In the genomic region with DNA sequence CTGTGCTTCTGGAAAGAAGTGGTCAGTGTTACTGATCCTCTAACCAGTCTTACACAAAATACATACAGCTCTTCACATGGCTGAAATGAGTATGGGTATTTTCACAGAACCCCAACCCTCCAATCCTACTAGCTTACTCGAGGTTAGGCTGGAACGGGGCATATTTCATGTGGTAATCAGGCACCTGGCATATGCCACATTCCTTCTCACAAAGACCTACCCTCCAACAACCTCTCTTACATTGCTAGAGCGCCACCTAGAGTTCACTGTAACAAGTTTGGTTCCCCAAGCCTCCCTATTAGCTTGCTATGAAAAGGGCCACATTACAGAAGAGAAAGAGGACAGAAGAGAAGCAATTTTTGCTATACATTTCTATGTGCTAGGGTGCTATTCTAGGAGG, we compare ENCODE assay signal across 9 cellular contexts.
DNase-seq lines count a peak whose midpoint lies in the region; ATAC-seq, FAIRE-seq and TF ChIP-seq lines count a peak whose summit lies in the region.
"Had no signal": no experiment of that assay in that cellular context is flagged by ENCODE, and none has a peak within 500 bp of the region (broad histone marks: within the 10 kb centered on the region; RNA-seq: fewer than 3 reads in every experiment).

No MANE protein-coding gene starts in this region.

- H2BK5ac ChIP-seq in H1 (ENCODE audit: low read depth, low read length): no peak overlapping the region

- H3K79me1 ChIP-seq in H1 (ENCODE audit: low read depth, low read length): no peaks in the 10 kb centered on the region

- ATAC-seq in GM19035 (IDR thresholded peaks at IDR 0.05; ENCODE audit: unreplicated experiment) (peak; percentile 91), T-helper 17 cell (no peak)
- no peak for ATAC-seq in stimulated activated memory B cell treated with anti-CD40 and anti-IgM and Interleukin-4, amounts not matched to agents 10 μg/mL and 1 μg/mL and 100 μg/mL, for 72 hours

- H3K79me2 ChIP-seq in H1 (ENCODE audit: control insufficient read depth in 1 of 2, insufficient read depth in 2 of 2, low read length in 2 of 2) (no peaks in the 10 kb centered on the region), osteoblast (ENCODE audit: insufficient read depth, low read length) (no peaks in the 10 kb centered on the region)

- H2AK5ac ChIP-seq in H1 (ENCODE audit: low read depth, low read length): no peak overlapping the region

- no peak overlapping the region for H3K23ac ChIP-seq in H1 (ENCODE audit: insufficient read length)

- 11% methylated on average over 3 of the region's 3 CpGs; no CpG with 5 or more reads in 1 of the 2 experiments for WGBS in H1 (ENCODE audit: extremely low coverage in 1 of 2, insufficient coverage in 1 of 2, insufficient read length in 1 of 2, insufficient replicate concordance in 2 of 2, low coverage in 1 of 2, low lambda C conversion rate in 2 of 2, missing lambda C conversion rate in 1 of 2), 2 experiments

- H3K14ac ChIP-seq in H1 (ENCODE audit: insufficient read length): no peak overlapping the region

- peak; percentile 94 to 96 for TF ChIP-seq RAD21 in H1 (IDR thresholded peaks at IDR 0.05 in 1 of 2, conservative IDR thresholded peaks at IDR 0.05 in 1 of 2; ENCODE audit: low read depth in 2 of 2, low read length in 2 of 2)

- H3K9me3 ChIP-seq in BE2C (no peaks in the 10 kb centered on the region), H1 (ENCODE audit: insufficient read depth in 2 of 2, low read depth in 1 of 2, low read length in 1 of 2) (no peaks in the 10 kb centered on the region), osteoblast (ENCODE audit: low read depth, low read length) (no peaks in the 10 kb centered on the region), T-helper 17 cell (ENCODE audit: control insufficient read depth, low read length, poor library complexity, severe bottlenecking) (no peaks in the 10 kb centered on the region)

- H3K4me3 ChIP-seq in BE2C (ENCODE audit: low read depth, low read length) (no peak overlapping the region), H1 (ENCODE audit: extremely low read depth in 1 of 4, insufficient read depth in 2 of 4, low read depth in 3 of 4, low read length in 4 of 4) (no peak overlapping the region), osteoblast (ENCODE audit: insufficient read depth, low read length) (no peak overlapping the region)

- H3K4ac ChIP-seq in H1 (replicated peaks; ENCODE audit: insufficient read length, low read depth, low read length): no peak overlapping the region

- H3K27ac Mint-ChIP-seq in stimulated activated memory B cell treated with anti-CD40 and anti-IgM and Interleukin-4, amounts not matched to agents 10 μg/mL and 1 μg/mL and 100 μg/mL, for 72 hours: no peak overlapping the region
- no peak overlapping the region for H3K27ac Mint-ChIP-seq in T-helper 17 cell
- H3K27ac Mint-ChIP-seq: stimulated activated naive CD8-positive, alpha-beta T cell treated with anti-CD3 and anti-CD28 coated beads, Interleukin-15, Interleukin-2, amounts not matched to agents 100 ng/mL and 50 ng/mL, for 24 hours had no signal

- no peak overlapping the region for H2BK120ac ChIP-seq in H1 (replicated peaks; ENCODE audit: low read depth, low read length)

- CTCF ChIA-PET in H1 (lab: Charles Lee; ENCODE audit: partially characterized antibody): interaction anchor here (0.5 to 3.2 kb wide), 47 partner anchors 8 to 1034 kb away, joined by 3 to 23 read pairs (median 3); no protein-coding TSS in a partner anchor

- POLR2A ChIA-PET in H1 (lab: Charles Lee; ENCODE audit: partially characterized antibody): no interaction called here

- H3K36me3 ChIP-seq in BE2C: no peaks in the 10 kb centered on the region
- H3K36me3 ChIP-seq in H1 (ENCODE audit: control insufficient read depth in 2 of 4, insufficient read depth in 4 of 4, low read length in 3 of 4): no peaks in the 10 kb centered on the region
- H3K36me3 ChIP-seq in osteoblast (ENCODE audit: insufficient read depth, low read length): no peaks in the 10 kb centered on the region

- no peak overlapping the region for H3K27ac ChIP-seq in H1 (ENCODE audit: low read depth, low read length)
- no peak overlapping the region for H3K27ac ChIP-seq in osteoblast (ENCODE audit: low read depth, low read length)

- no peak overlapping the region for H4K8ac ChIP-seq in H1 (ENCODE audit: extremely low read depth, insufficient read depth, low read length)

- H3K23me2 ChIP-seq in H1 (ENCODE audit: low read depth, low read length): no peaks in the 10 kb centered on the region

- H3K4me1 ChIP-seq in BE2C (no peaks in the 10 kb centered on the region), H1 (replicated peaks in 1 of 4; ENCODE audit: control insufficient read depth in 3 of 4, insufficient read depth in 4 of 4, low read length in 3 of 4) (peaks cover 0 to 10% (median 0%) of the 10 kb centered on the region in 4 experiments; a peak in 2 of 7 replicates), osteoblast (ENCODE audit: insufficient read depth, low read length) (peaks cover 11% of the 10 kb centered on the region)

- no peak overlapping the region for H3K9ac ChIP-seq in H1 (replicated peaks in 1 of 4; ENCODE audit: extremely low read depth in 1 of 4, low read depth in 3 of 4, low read length in 3 of 4)

- H4K20me1 ChIP-seq in H1 (replicated peaks in 1 of 2; ENCODE audit: control insufficient read depth in 1 of 2, insufficient read depth in 2 of 2, low read length in 2 of 2) (no peaks in the 10 kb centered on the region), osteoblast (ENCODE audit: insufficient read depth, low read length) (no peaks in the 10 kb centered on the region)

- no peak overlapping the region for H3K56ac ChIP-seq in H1 (replicated peaks; ENCODE audit: insufficient read length, low read depth, low read length)

- no peak overlapping the region for H4K91ac ChIP-seq in H1 (replicated peaks; ENCODE audit: insufficient read length, low read length)

- FAIRE-seq in H1 (lab: Jason Lieb, UNC): peak; percentile 97

- TF ChIP-seq EP300 in H1 (IDR thresholded peaks at IDR 0.05; ENCODE audit: borderline replicate concordance in 1 of 2, low read depth in 2 of 2, low read length in 2 of 2): no peak

- no peak overlapping the region for H2BK20ac ChIP-seq in H1 (ENCODE audit: low read length)

- DNase-seq in BE2C (peak; percentile 25), HPDE6-E6E7 (ENCODE audit: extremely low spot score) (peak; percentile 10), NCI-H774 (lab: John Stamatoyannopoulos, UW) (peak; percentile 69), H1 (ENCODE audit: low read depth in 1 of 2, low spot score in 2 of 2) (peak; percentile 46 to 68), osteoblast (ENCODE audit: insufficient read length, low spot score, missing footprints) (no peak), T-helper 17 cell (no peak)

- H3K4me3 Mint-ChIP-seq in stimulated activated memory B cell treated with anti-CD40 and anti-IgM and Interleukin-4, amounts not matched to agents 10 μg/mL and 1 μg/mL and 100 μg/mL, for 72 hours: no peak overlapping the region
- no peak overlapping the region for H3K4me3 Mint-ChIP-seq in T-helper 17 cell
- H3K4me3 Mint-ChIP-seq: stimulated activated naive CD8-positive, alpha-beta T cell treated with anti-CD3 and anti-CD28 coated beads, Interleukin-15, Interleukin-2, amounts not matched to agents 100 ng/mL and 50 ng/mL, for 24 hours had no signal

- H3K4me2 ChIP-seq in H1 (ENCODE audit: insufficient read depth in 1 of 2, low read depth in 2 of 2, low read length in 2 of 2) (no peak overlapping the region), osteoblast (ENCODE audit: insufficient read depth, low read length) (no peak overlapping the region)

- no peaks in the 10 kb centered on the region for H3K9me3 Mint-ChIP-seq in stimulated activated memory B cell treated with anti-CD40 and anti-IgM and Interleukin-4, amounts not matched to agents 10 μg/mL and 1 μg/mL and 100 μg/mL, for 72 hours
- H3K9me3 Mint-ChIP-seq: stimulated activated naive CD8-positive, alpha-beta T cell treated with anti-CD3 and anti-CD28 coated beads, Interleukin-15, Interleukin-2, amounts not matched to agents 100 ng/mL and 50 ng/mL, for 24 hours had no signal

- peaks cover 8% of the 10 kb centered on the region for H3K27me3 Mint-ChIP-seq in stimulated activated memory B cell treated with anti-CD40 and anti-IgM and Interleukin-4, amounts not matched to agents 10 μg/mL and 1 μg/mL and 100 μg/mL, for 72 hours
- H3K27me3 Mint-ChIP-seq in T-helper 17 cell: no peaks in the 10 kb centered on the region
- H3K27me3 Mint-ChIP-seq: stimulated activated naive CD8-positive, alpha-beta T cell treated with anti-CD3 and anti-CD28 coated beads, Interleukin-15, Interleukin-2, amounts not matched to agents 100 ng/mL and 50 ng/mL, for 24 hours had no signal

- no peaks in the 10 kb centered on the region for H3K27me3 ChIP-seq in BE2C
- H3K27me3 ChIP-seq in H1 (replicated peaks in 1 of 4; ENCODE audit: control insufficient read depth in 3 of 4, extremely low read depth in 1 of 4, insufficient read depth in 3 of 4, low read length in 3 of 4): no peaks in the 10 kb centered on the region
- no peaks in the 10 kb centered on the region for H3K27me3 ChIP-seq in osteoblast (ENCODE audit: insufficient read depth, low read length)

- 0 out of 2 replicates have a peak overlapping the region, but pooled peaks have one; percentile 25 for H2BK15ac ChIP-seq in H1 (ENCODE audit: low read length)

- H3K4me1 Mint-ChIP-seq in stimulated activated memory B cell treated with anti-CD40 and anti-IgM and Interleukin-4, amounts not matched to agents 10 μg/mL and 1 μg/mL and 100 μg/mL, for 72 hours: no peaks in the 10 kb centered on the region
- H3K4me1 Mint-ChIP-seq in T-helper 17 cell: no peaks in the 10 kb centered on the region

- TF ChIP-seq CTCF in BE2C (IDR thresholded peaks at IDR 0.05; ENCODE audit: low read depth, low read length) (peak; percentile 36), H1 (IDR thresholded peaks at IDR 0.05; ENCODE audit: control extremely low read depth in 1 of 3, insufficient read depth in 1 of 3, low read depth in 1 of 3, low read length in 3 of 3) (peak in 2 of 3 experiments; percentile 69 to 81; a peak in 3 of 4 replicates), osteoblast (IDR thresholded peaks at IDR 0.05; ENCODE audit: extremely low read depth, low read depth, low read length) (peak; percentile 58)

- 0 out of 2 replicates have a peak overlapping the region, but pooled peaks have one; percentile 78 for H2BK12ac ChIP-seq in H1 (ENCODE audit: low read depth, low read length)

- H2AFZ ChIP-seq in H1 (ENCODE audit: low read length) (peak overlapping the region; percentile 59; the same call in 1 of the 2 replicates), osteoblast (ENCODE audit: low read length) (no peak overlapping the region)

- H3K36me3 Mint-ChIP-seq in stimulated activated memory B cell treated with anti-CD40 and anti-IgM and Interleukin-4, amounts not matched to agents 10 μg/mL and 1 μg/mL and 100 μg/mL, for 72 hours: no peaks in the 10 kb centered on the region
- H3K36me3 Mint-ChIP-seq in T-helper 17 cell (ENCODE audit: low read depth): no peaks in the 10 kb centered on the region

- no peak for TF ChIP-seq POLR2A in H1 (IDR thresholded peaks at IDR 0.05; ENCODE audit: control extremely low read depth in 1 of 2, low read depth in 2 of 2, low read length in 2 of 2)

- H4K5ac ChIP-seq in H1 (ENCODE audit: insufficient read length, low read depth, low read length): no peak overlapping the region

- H3K18ac ChIP-seq in H1 (ENCODE audit: extremely low read depth, low read length): no peak overlapping the region

TF ChIP-seq in H1, 55 proteins besides CTCF, POLR2A, EP300 and RAD21 (continues in another document):
- TF ChIP-seq SUZ12 (IDR thresholded peaks at IDR 0.05; ENCODE audit: low read length): no peak

Comparison
In these comparisons a context has a peak if more than half of its experiments do, and no peak if none do; other contexts are left out.
1. DNase-seq: peak in BE2C (single experiment), HPDE6-E6E7 (single experiment), NCI-H774 (single experiment) and H1 (2 of 2); none in osteoblast (single experiment) and T-helper 17 cell (0 of 3).
2. Peak in every context shown above with its lines, with median percentiles within 50 percentile points of each other: CTCF ChIP-seq.